Comparison of ENCODE assay signal across 1 cellular context in genomic region chr13:83621765-83622421, GRCh38.
A peak's percentile ranks its signal among the peaks of the same experiment; 100 is the strongest.
TF ChIP-seq lines count a peak whose summit lies in the region.

No MANE protein-coding gene starts in this region.

TF ChIP-seq in HCT116, 20 proteins besides CTCF, POLR2A, EP300 and RAD21 (continued from another document):
- 0 out of 2 replicates have a peak, but pooled peaks have one; percentile 20 for TF ChIP-seq FOSL1 (IDR thresholded peaks at IDR 0.05; ENCODE audit: low read depth)
- TF ChIP-seq TCF7L2 (IDR thresholded peaks at IDR 0.05; ENCODE audit: borderline replicate concordance, extremely low read depth, insufficient read depth, insufficient read length) = peak; percentile 88
- TF ChIP-seq JUND (IDR thresholded peaks at IDR 0.05) = peak; percentile 58
